14 cellular contexts compared by ENCODE assay signal in genomic region chr12:8036366-8036765, GRCh38. TPM values are rescaled to one million over a fixed set of nuclear protein-coding genes. Genes with fewer than 3 reads are reported as not detected.
A peak's percentile ranks its signal among the peaks of the same experiment; 100 is the strongest.
DNase-seq lines count a peak whose midpoint lies in the region; ATAC-seq and TF ChIP-seq lines count a peak whose summit lies in the region.
"Had no signal": no experiment of that assay in that cellular context is flagged by ENCODE, and none has a peak within 500 bp of the region (broad histone marks: within the 10 kb centered on the region; RNA-seq: fewer than 3 reads in every experiment).

No MANE protein-coding gene starts in this region.

- 0 out of 2 replicates have a peak overlapping the region, but pooled peaks have one; percentile 97 for H3K9ac ChIP-seq in GM23248
- H3K9ac ChIP-seq in skeletal muscle satellite cell (ENCODE audit: low read depth, low read length): no peak overlapping the region

- DNase-seq in GM23248 (peak; percentile 33), ascending aorta (ENCODE audit: low spot score in 2 of 2) (peak in 1 of 2 donors; percentile 84), kidney tubule cell (ENCODE audit: low spot score) (peak; percentile 43), nucleus accumbens (lab: John Stamatoyannopoulos, UW) (no peak)
- DNase-seq: caudate nucleus, COR-L47, mammary epithelial cell, NCI-H146, NCI-H526 had no signal

- no peak for TF ChIP-seq CTCF in ascending aorta (IDR thresholded peaks at IDR 0.05)

- in situ Hi-C loops in GM23248 (cut with MboI): no loop called here

- H3K9me3 ChIP-seq in GM23248 (ENCODE audit: low read depth) (no peaks in the 10 kb centered on the region), ascending aorta (no peaks in the 10 kb centered on the region), skeletal muscle satellite cell (replicated peaks; ENCODE audit: low read length) (no peaks in the 10 kb centered on the region)

- H3F3A ChIP-seq in GM23248 (ENCODE audit: insufficient read depth): peaks cover 40% of the 10 kb centered on the region

- WGBS in GM23248 (ENCODE audit: low coverage in 1 of 2, low lambda C conversion rate in 2 of 2, missing lambda C conversion rate in 2 of 2), 2 experiments: 61 to 63% methylated on average over 7 of the region's 7 CpGs

- H2AFZ ChIP-seq in GM23248: no peak overlapping the region

- H3K4me1 ChIP-seq in GM23248 (ENCODE audit: insufficient read depth) (peaks cover 46% of the 10 kb centered on the region), ascending aorta (peaks cover 14 to 36% of the 10 kb centered on the region in 2 donors), skeletal muscle satellite cell (ENCODE audit: control insufficient read depth, insufficient read depth, low read length) (peaks cover 43% of the 10 kb centered on the region)

- peaks cover 83% of the 10 kb centered on the region for H3K79me2 ChIP-seq in GM23248 (ENCODE audit: insufficient read depth)

- peaks cover 6% of the 10 kb centered on the region; the same call in 1 of the 2 replicates for H4K20me1 ChIP-seq in GM23248 (ENCODE audit: insufficient read depth)

- H3K4me3 ChIP-seq in GM23248 (0 out of 2 replicates have a peak overlapping the region, but pooled peaks have one; percentile 92), ascending aorta (peak overlapping the region; percentile 24 to 83), skeletal muscle satellite cell (ENCODE audit: low read length) (no peak overlapping the region)

- H3K9me2 ChIP-seq in GM23248 (ENCODE audit: insufficient read depth): no peaks in the 10 kb centered on the region

- intact Hi-C loops in ascending aorta (cut with DNase I): loop anchor here (10.0 kb wide), 2 partner anchors 918 to 1078 kb away; partner anchors contain the start of gene A2M

- H3K27me3 ChIP-seq in GM23248 (replicated peaks; ENCODE audit: insufficient read depth) (no peaks in the 10 kb centered on the region), ascending aorta (no peaks in the 10 kb centered on the region), skeletal muscle satellite cell (ENCODE audit: control insufficient read depth, insufficient read depth, low read length) (no peaks in the 10 kb centered on the region)

- H3K27ac ChIP-seq in GM23248 (no peak overlapping the region), ascending aorta (peak overlapping the region; percentile 97 to 99)

- peaks cover 14% of the 10 kb centered on the region; the same call in 1 of the 2 replicates for H3K36me3 ChIP-seq in GM23248 (ENCODE audit: low read depth)
- H3K36me3 ChIP-seq in ascending aorta: peaks cover 11 to 15% of the 10 kb centered on the region in 2 donors
- H3K36me3 ChIP-seq in skeletal muscle satellite cell (ENCODE audit: insufficient read depth, low read length): peaks cover 8% of the 10 kb centered on the region

- ATAC-seq in HG02763 (IDR thresholded peaks at IDR 0.05; ENCODE audit: unreplicated experiment): no peak
- ATAC-seq in GM19328 (IDR thresholded peaks at IDR 0.05; ENCODE audit: unreplicated experiment): no peak
- ATAC-seq in GM19023 (IDR thresholded peaks at IDR 0.05; ENCODE audit: unreplicated experiment): no peak

- peak overlapping the region; percentile 88 for H3K4me2 ChIP-seq in GM23248 (ENCODE audit: unreplicated experiment)
- H3K4me2 ChIP-seq in skeletal muscle satellite cell (ENCODE audit: low read length): peak overlapping the region; percentile 44

RNA-seq across cellular contexts. Expression of gene FOXJ2, which starts 3.9 kb away (rescaled TPM):
- 8.2 and 11.0 TPM in 2 replicates for total RNA-seq in GM23248 (2014; rRNA removed; shearing (Covaris generic))
- 10.5 and 11.6 TPM in 2 replicates for polyA plus RNA-seq in GM23248 (2016; fragmentation: Nextera tagmentation; extraction: Ambion mirVana)
- total RNA-seq in ascending aorta: 17.1 TPM
- 6.8 TPM in 2 replicates for total RNA-seq in skeletal muscle satellite cell (2012; rRNA removed)

RNA-seq across cellular contexts. Expression of gene C3AR1, which starts 29.8 kb away (rescaled TPM):
- total RNA-seq in GM23248 (2014; rRNA removed; shearing (Covaris generic)): not detected in 2 replicates
- 0.24 TPM in 1 of 2 replicates, not detected in the other for polyA plus RNA-seq in GM23248 (2016; fragmentation: Nextera tagmentation; extraction: Ambion mirVana)
- 2.0 TPM for total RNA-seq in ascending aorta
- total RNA-seq in skeletal muscle satellite cell (2012; rRNA removed): under 0.01 and 0.25 TPM in 2 replicates
- total RNA-seq: epithelial cell of proximal tubule had no signal

RNA-seq across cellular contexts. Expression of gene NECAP1, which starts 45.7 kb away (rescaled TPM):
- total RNA-seq in GM23248 (2014; rRNA removed; shearing (Covaris generic)): 36.6 and 40.1 TPM in 2 replicates
- polyA plus RNA-seq in GM23248 (2016; fragmentation: Nextera tagmentation; extraction: Ambion mirVana): 28.0 and 30.2 TPM in 2 replicates
- total RNA-seq in ascending aorta: 11.2 TPM
- total RNA-seq in skeletal muscle satellite cell (2012; rRNA removed): 33.5 and 45.2 TPM in 2 replicates

Comparison
In these comparisons a context has a peak if more than half of its experiments do, and no peak if none do; other contexts are left out.
1. DNase-seq: peak in GM23248 (single experiment) and kidney tubule cell (single experiment); none in nucleus accumbens (0 of 56).